Comparison of ENCODE assay signal across 10 cellular contexts in genomic region chr9:94056442-94056974, GRCh38. TPM values are rescaled to one million over a fixed set of nuclear protein-coding genes. Genes with fewer than 3 reads are reported as not detected.
DNase-seq lines count a peak whose midpoint lies in the region; ATAC-seq, FAIRE-seq and TF ChIP-seq lines count a peak whose summit lies in the region.
"Had no signal": no experiment of that assay in that cellular context is flagged by ENCODE, and none has a peak within 500 bp of the region (broad histone marks: within the 10 kb centered on the region; RNA-seq: fewer than 3 reads in every experiment).

No MANE protein-coding gene starts in this region.

- no peak overlapping the region for H3K27ac ChIP-seq in K562 (ENCODE audit: extremely low read depth, low read depth, low read length)
- peak overlapping the region; percentile 22 to 70 (median 56) for H3K27ac ChIP-seq in stomach

- POLR2A ChIA-PET in K562 (lab: Yijun Ruan, JAX): no interaction called here

- intact Hi-C loops in K562 (cut with micrococcal nuclease) (no loop called here), stomach (cut with DNase I; ENCODE audit: low total_unique reads) (no loop called here)

- H3K9me1 ChIP-seq in K562 (ENCODE audit: control insufficient read depth, insufficient read depth, low read length): no peaks in the 10 kb centered on the region

- H4K20me1 ChIP-seq in K562 (replicated peaks; ENCODE audit: control insufficient read depth, insufficient read depth, low read length): no peaks in the 10 kb centered on the region

- H3K27me3 ChIP-seq in K562 (ENCODE audit: control insufficient read depth in 2 of 2, insufficient read depth in 2 of 2, low read length in 2 of 2) (no peaks in the 10 kb centered on the region), stomach (no peaks in the 10 kb centered on the region)

- no peak overlapping the region for H3K4me2 ChIP-seq in K562 (ENCODE audit: insufficient read depth, low read length)

- DNase-seq in HFF-Myc (ENCODE audit: extremely low read depth, low read depth) (peak; percentile 56), K562 (ENCODE audit: extremely low read depth in 1 of 4, low spot score in 3 of 4) (no peak), hepatic stellate cell (ENCODE audit: low spot score) (peak; percentile 40), stomach (no peak), RPMI8226 (no peak), cerebellar nuclear complex (lab: John Stamatoyannopoulos, UW) (no peak), GM12891 (ENCODE audit: insufficient read length, low spot score) (no peak)
- DNase-seq: activated effector memory CD4-positive, alpha-beta T cell treated with anti-CD3 and anti-CD28 coated beads, Interleukin-2, amount 50 U/mL, for 16 hours; NK-92 treated with Interleukin-12 subunit alpha and Interleukin-12 subunit beta, amount 100 ng/mL, for 24 hours had no signal

- H3K36me3 ChIP-seq in K562 (ENCODE audit: control insufficient read depth, insufficient read depth, low read length) (no peaks in the 10 kb centered on the region), stomach (peaks cover 0 to 14% (median 0%) of the 10 kb centered on the region in 4 donors)

- H3K9ac ChIP-seq in K562 (ENCODE audit: insufficient read depth in 1 of 2, low read depth in 2 of 2, low read length in 2 of 2): no peak overlapping the region

- H3K4me1 ChIP-seq in K562 (replicated peaks in 1 of 2; ENCODE audit: control insufficient read depth in 2 of 2, insufficient read depth in 2 of 2, low read length in 2 of 2): no peaks in the 10 kb centered on the region
- H3K4me1 ChIP-seq in stomach: peaks cover 5 to 43% (median 19%) of the 10 kb centered on the region in 4 donors

- 23% methylated on average over 3 of the region's 3 CpGs for WGBS in K562 (ENCODE audit: insufficient coverage, low coverage, missing lambda C conversion rate)
- 15 to 36% (median 24%) methylated on average over 3 of the region's 3 CpGs for WGBS in stomach, 5 donors

- no peak for TF ChIP-seq CTCF in HFF-Myc (IDR thresholded peaks at IDR 0.05; ENCODE audit: low read depth, low read length, missing control alignments)
- no peak for TF ChIP-seq CTCF in K562 (IDR thresholded peaks at IDR 0.05 in 2 of 3, conservative IDR thresholded peaks at IDR 0.05 in 1 of 3; ENCODE audit: insufficient read depth in 2 of 3, low read depth in 1 of 3, low read length in 3 of 3)
- TF ChIP-seq CTCF in stomach (IDR thresholded peaks at IDR 0.05): no peak

- CTCF ChIA-PET in K562 (lab: Yijun Ruan, JAX; ENCODE audit: low intra/inter-chr PET ratio): no interaction called here

- no peaks in the 10 kb centered on the region for H3K79me2 ChIP-seq in K562 (ENCODE audit: control insufficient read depth, insufficient read depth, low read length)

- H3K9me3 ChIP-seq in K562 (replicated peaks; ENCODE audit: control insufficient read depth, insufficient read depth, low read depth, low read length): no peaks in the 10 kb centered on the region
- H3K9me3 ChIP-seq in stomach: peaks cover 1 to 7% (median 5%) of the 10 kb centered on the region in 4 donors

- H3K4me3 ChIP-seq in HFF-Myc (replicated peaks; ENCODE audit: low read depth, low read length) (no peak overlapping the region), K562 (no peak overlapping the region), stomach (no peak overlapping the region)

- ATAC-seq in K562: no peak

- H2AFZ ChIP-seq in K562 (ENCODE audit: low read depth, low read length): no peak overlapping the region

- BruUV-seq in K562 (replicated peaks; lab: Mats Ljungman, UMichigan): no TSS peak

- TF ChIP-seq RAD21 in K562 (CRISPR knock-in tag; conservative IDR thresholded peaks at IDR 0.05 in 1 of 2, IDR thresholded peaks at IDR 0.05 in 1 of 2): no peak

- TF ChIP-seq POLR2A in K562 (conservative IDR thresholded peaks at IDR 0.05): no peak
- no peak for TF ChIP-seq POLR2A in stomach (IDR thresholded peaks at IDR 0.05)
- no peak for TF ChIP-seq POLR2A in GM12891 (IDR thresholded peaks at IDR 0.05; ENCODE audit: low read depth, low read length)

- in situ Hi-C loops in K562 (cut with MboI): no loop called here

- TF ChIP-seq EP300 in K562 (IDR thresholded peaks at IDR 0.05; ENCODE audit: low read length) (no peak), stomach (IDR thresholded peaks at IDR 0.05) (no peak)

- FAIRE-seq in K562 (lab: Jason Lieb, UNC): peak; percentile 19
- no peak for FAIRE-seq in GM12891 (lab: Jason Lieb, UNC)
- FAIRE-seq: TTC549 had no signal

TF ChIP-seq in K562, 482 proteins besides CTCF, POLR2A, EP300 and RAD21:
- TF ChIP-seq TEAD2 (tag; IDR thresholded peaks at IDR 0.05): no peak
- TF ChIP-seq ZNF212 (CRISPR knock-in tag; IDR thresholded peaks at IDR 0.05): no peak
- no peak for TF ChIP-seq GATAD2A (IDR thresholded peaks at IDR 0.05)
- TF ChIP-seq PURB (CRISPR knock-in tag; IDR thresholded peaks at IDR 0.05; ENCODE audit: low read depth): no peak
- no peak for TF ChIP-seq ZNF408 (CRISPR knock-in tag; IDR thresholded peaks at IDR 0.05; ENCODE audit: low read depth)
- no peak for TF ChIP-seq ILF3 (IDR thresholded peaks at IDR 0.05; ENCODE audit: borderline replicate concordance)
- no peak for TF ChIP-seq L3MBTL2 (IDR thresholded peaks at IDR 0.05)
- no peak for TF ChIP-seq RFX5 (IDR thresholded peaks at IDR 0.05; ENCODE audit: low read depth, low read length)
- no peak for TF ChIP-seq ZKSCAN1 (IDR thresholded peaks at IDR 0.05; ENCODE audit: low read depth, low read length)
- no peak for TF ChIP-seq ZNF695 (CRISPR knock-in tag; IDR thresholded peaks at IDR 0.05)

TF ChIP-seq in GM12891, 5 proteins besides CTCF, POLR2A, EP300 and RAD21:
- TF ChIP-seq PAX5 (IDR thresholded peaks at IDR 0.05; ENCODE audit: insufficient read depth, low read length, severe bottlenecking) (no peak), POU2F2 (IDR thresholded peaks at IDR 0.05; ENCODE audit: low read depth, low read length) (no peak), SPI1 (IDR thresholded peaks at IDR 0.05; ENCODE audit: low read depth, low read length) (no peak), POLR2AphosphoS5 (IDR thresholded peaks at IDR 0.05; ENCODE audit: low read depth, low read length) (no peak), TAF1 (IDR thresholded peaks at IDR 0.05; ENCODE audit: low read depth, low read length) (no peak)

RNA-seq across cellular contexts. Expression of gene PTPDC1, which starts 27.8 kb away (rescaled TPM):
- total RNA-seq in K562 (2011; cell fraction: chromatin; rRNA removed; ENCODE audit: low replicate concordance): 11.2 and 23.6 TPM in 2 replicates
- total RNA-seq in K562 (2011; cell fraction: nucleolus; rRNA removed): 5.5 and 8.2 TPM in 2 replicates
- 13.6 and 23.1 TPM in 2 replicates for total RNA-seq in K562 (2011; cell fraction: nucleoplasm; rRNA removed)
- total RNA-seq in K562 (2014; rRNA removed) (4.9 and 5.3 TPM in 2 replicates), K562 (2014; rRNA removed; fragmentation: Illumina TruSeq; extraction: Trizol) (8.1 and 8.2 TPM in 2 replicates), K562 (2015; rRNA removed; fragmentation: Illumina TruSeq; extraction: Trizol) (6.7 and 6.9 TPM in 2 replicates), K562 (2021) (5.5 and 5.7 TPM in 2 replicates), stomach (10 to 100 TPM in 3 of 5 donors, 1 to 10 TPM in 2; 7.2 to 45.0 (median 13.6) TPM)
- polyA plus RNA-seq in K562 (2011; rRNA removed) (7.4 and 7.6 TPM in 2 replicates), K562 (2014; fragmentation: Illumina TruSeq; extraction: Trizol) (5.0 and 5.5 TPM in 2 replicates), K562 (2014; fragmentation: Nextera tagmentation; extraction: Ambion mirVana) (1 to 10 TPM; 1.1 to 1.9 TPM), K562 (2014; rRNA removed) (5.7 and 6.5 TPM in 2 replicates), stomach (1 to 10 TPM; 2.8 to 5.8 (median 2.9) TPM)
- polyA plus RNA-seq in K562 (2011; cell fraction: cytosol; rRNA removed): 2.2 and 3.1 TPM in 2 replicates
- 19.0 and 20.8 TPM in 2 replicates for polyA plus RNA-seq in K562 (2011; cell fraction: nucleus; rRNA removed)
- 2.5 and 7.3 TPM in 2 replicates for polyA plus RNA-seq in K562 (2012)
- 12.1 and 12.3 TPM in 2 replicates for polyA minus RNA-seq in K562 (2011; rRNA and poly(A)+ RNA removed)
- polyA minus RNA-seq in K562 (2011; cell fraction: cytosol; rRNA and poly(A)+ RNA removed): 3.1 and 4.0 TPM in 2 replicates
- polyA minus RNA-seq in K562 (2011; cell fraction: nucleus; rRNA and poly(A)+ RNA removed): 11.8 and 17.0 TPM in 2 replicates
- polyA plus RNA-seq in GM12891 (2012; ENCODE audit: low read depth, missing spikeins): 1.3 TPM

Comparison
In these comparisons a context has a peak if more than half of its experiments do, and no peak if none do; other contexts are left out.
1. DNase-seq: peak in HFF-Myc (single experiment) and hepatic stellate cell (single experiment); none in K562 (0 of 4), stomach (single experiment), RPMI8226 (single experiment), cerebellar nuclear complex (0 of 2) and GM12891 (single experiment).